In genomic region chr22:40044102-40044869, GRCh38 we compare ENCODE assay signal across 8 cellular contexts. TPM values are rescaled to one million over a fixed set of nuclear protein-coding genes. Genes with fewer than 3 reads are reported as not detected.
A peak's percentile ranks its signal among the peaks of the same experiment; 100 is the strongest.
DNase-seq lines count a peak whose midpoint lies in the region; FAIRE-seq and TF ChIP-seq lines count a peak whose summit lies in the region.

No MANE protein-coding gene starts in this region.

- peak; percentile 99 for DNase-seq in GM23248
- DNase-seq in Karpas-422 = peak; percentile 100
- DNase-seq in RCC 7860 (ENCODE audit: low spot score) = peak; percentile 97
- DNase-seq in activated T-helper 1 cell treated with anti-CD3 and anti-CD28 coated beads, Interleukin-12 subunit alpha, Interleukin-12 subunit beta, Interleukin-2, Interleukin-4 antibody, amounts not matched to agents 30 ng/mL and 10 ng/mL and 1 ng/mL, durations not matched to agents 14 hours and 24 hours and 36 hours (ENCODE audit: low spot score) = peak; percentile 98
- DNase-seq in esophagus squamous epithelium (lab: John Stamatoyannopoulos, UW) = peak; percentile 93
- DNase-seq in stimulated activated CD8-positive, alpha-beta memory T cell treated with anti-CD3 and anti-CD28 coated beads, Interleukin-7, amount 100 ng/mL, for 24 hours (ENCODE audit: low read depth) = peak; percentile 98

- H3K27ac ChIP-seq in DOHH2 (ENCODE audit: low read depth, low read length) (peak overlapping the region; percentile 59), GM23248 (peak overlapping the region; percentile 86), Karpas-422 (ENCODE audit: low read length) (peak overlapping the region; percentile 76), esophagus squamous epithelium (peak overlapping the region; percentile 87 to 98 (median 96)), muscle layer of duodenum (ENCODE audit: low read length) (peak overlapping the region; percentile 98)

- H3K4me3 ChIP-seq in DOHH2 (ENCODE audit: low read length) = peak overlapping the region; percentile 81
- H3K4me3 ChIP-seq in GM23248 = peak overlapping the region; percentile 88
- peak overlapping the region; percentile 67 for H3K4me3 ChIP-seq in Karpas-422 (ENCODE audit: low read length)
- H3K4me3 ChIP-seq in esophagus squamous epithelium = peak overlapping the region; percentile 67 to 87 (median 84)
- peak overlapping the region; percentile 77 to 83 for H3K4me3 ChIP-seq in muscle layer of duodenum (ENCODE audit: low read depth in 1 of 2, low read length in 2 of 2)

- H3K27me3 Mint-ChIP-seq in activated T-helper 1 cell treated with anti-CD3 and anti-CD28 coated beads, Interleukin-12 subunit alpha, Interleukin-12 subunit beta, Interleukin-2, Interleukin-4 antibody, amounts not matched to agents 30 ng/mL and 10 ng/mL and 1 ng/mL, durations not matched to agents 14 hours and 24 hours and 36 hours (ENCODE audit: insufficient read depth) = peaks cover 3% of the 10 kb centered on the region

- H4K20me1 ChIP-seq in DOHH2 (ENCODE audit: control insufficient read depth, insufficient read depth, low read depth, low read length) (no peaks in the 10 kb centered on the region), GM23248 (ENCODE audit: insufficient read depth) (no peaks in the 10 kb centered on the region), Karpas-422 (ENCODE audit: insufficient read depth, low read depth, low read length) (no peaks in the 10 kb centered on the region)

- H3K4me2 ChIP-seq in DOHH2 (ENCODE audit: low read length) (peak overlapping the region; percentile 78), GM23248 (ENCODE audit: unreplicated experiment) (peak overlapping the region; percentile 98), Karpas-422 (ENCODE audit: low read depth, low read length, poor library complexity, severe bottlenecking) (peak overlapping the region; percentile 81)

- H3K9me3 Mint-ChIP-seq in activated T-helper 1 cell treated with anti-CD3 and anti-CD28 coated beads, Interleukin-12 subunit alpha, Interleukin-12 subunit beta, Interleukin-2, Interleukin-4 antibody, amounts not matched to agents 30 ng/mL and 10 ng/mL and 1 ng/mL, durations not matched to agents 14 hours and 24 hours and 36 hours = no peaks in the 10 kb centered on the region

- H3K4me3 Mint-ChIP-seq in activated T-helper 1 cell treated with anti-CD3 and anti-CD28 coated beads, Interleukin-12 subunit alpha, Interleukin-12 subunit beta, Interleukin-2, Interleukin-4 antibody, amounts not matched to agents 30 ng/mL and 10 ng/mL and 1 ng/mL, durations not matched to agents 14 hours and 24 hours and 36 hours = peak overlapping the region; percentile 90

- H3K9me3 ChIP-seq in DOHH2 (ENCODE audit: control insufficient read depth, insufficient read depth, low read length) = no peaks in the 10 kb centered on the region
- no peaks in the 10 kb centered on the region for H3K9me3 ChIP-seq in GM23248 (ENCODE audit: low read depth)
- H3K9me3 ChIP-seq in Karpas-422 (ENCODE audit: low read length) = no peaks in the 10 kb centered on the region
- H3K9me3 ChIP-seq in esophagus squamous epithelium = no peaks in the 10 kb centered on the region
- H3K9me3 ChIP-seq in muscle layer of duodenum (ENCODE audit: control insufficient read depth in 1 of 2, low read length in 2 of 2) = no peaks in the 10 kb centered on the region

- H3K79me2 ChIP-seq in DOHH2 (ENCODE audit: control insufficient read depth, low read length) (peaks cover 40% of the 10 kb centered on the region), GM23248 (ENCODE audit: insufficient read depth) (peaks cover 36% of the 10 kb centered on the region), Karpas-422 (ENCODE audit: low read length) (peaks cover 40% of the 10 kb centered on the region)

- peaks cover 39% of the 10 kb centered on the region for H3K4me1 ChIP-seq in DOHH2 (ENCODE audit: control insufficient read depth, low read length)
- peaks cover 20% of the 10 kb centered on the region for H3K4me1 ChIP-seq in GM23248 (ENCODE audit: insufficient read depth)
- H3K4me1 ChIP-seq in Karpas-422 (ENCODE audit: low read length) = peaks cover 35% of the 10 kb centered on the region
- H3K4me1 ChIP-seq in esophagus squamous epithelium = peaks cover 30 to 75% (median 48%) of the 10 kb centered on the region in 3 donors
- peaks cover 14 to 49% of the 10 kb centered on the region in 2 donors for H3K4me1 ChIP-seq in muscle layer of duodenum (ENCODE audit: control insufficient read depth in 1 of 2, insufficient read depth in 2 of 2, low read length in 2 of 2)

- H2AFZ ChIP-seq in GM23248 = peak overlapping the region; percentile 94
- H2AFZ ChIP-seq in Karpas-422 (ENCODE audit: low read length) = peak overlapping the region; percentile 61

- in situ Hi-C loops in GM23248 (cut with MboI) = loop anchor here (10.0 kb wide), 1 partner anchor 301 kb away; the partner anchor contains the start of gene ADSL

- no peaks in the 10 kb centered on the region for H3K9me2 ChIP-seq in DOHH2 (replicated peaks; ENCODE audit: control insufficient read depth, low read length)
- H3K9me2 ChIP-seq in GM23248 (ENCODE audit: insufficient read depth) = no peaks in the 10 kb centered on the region
- H3K9me2 ChIP-seq in Karpas-422 (replicated peaks; ENCODE audit: insufficient read depth, low read length) = no peaks in the 10 kb centered on the region

- TF ChIP-seq POLR2A in esophagus squamous epithelium (IDR thresholded peaks at IDR 0.05) = peak in 3 of 4 donors; percentile 40 to 78 (median 73)

- FAIRE-seq in RCC 7860 (lab: Jason Lieb, UNC) = peak; percentile 92

- H3K4me1 Mint-ChIP-seq in activated T-helper 1 cell treated with anti-CD3 and anti-CD28 coated beads, Interleukin-12 subunit alpha, Interleukin-12 subunit beta, Interleukin-2, Interleukin-4 antibody, amounts not matched to agents 30 ng/mL and 10 ng/mL and 1 ng/mL, durations not matched to agents 14 hours and 24 hours and 36 hours (ENCODE audit: low read depth) = peaks cover 17% of the 10 kb centered on the region

- H3K27me3 ChIP-seq in DOHH2 (ENCODE audit: control insufficient read depth, low read length) (peaks cover 13% of the 10 kb centered on the region; the same call in 1 of the 2 replicates), GM23248 (replicated peaks; ENCODE audit: insufficient read depth) (peaks cover 2% of the 10 kb centered on the region; the same call in 1 of the 2 replicates), Karpas-422 (ENCODE audit: low read length) (no peaks in the 10 kb centered on the region), esophagus squamous epithelium (no peaks in the 10 kb centered on the region), muscle layer of duodenum (ENCODE audit: low read depth, low read length) (no peaks in the 10 kb centered on the region)

- H3K36me3 ChIP-seq in DOHH2 (ENCODE audit: control insufficient read depth, low read length) (no peaks in the 10 kb centered on the region; the same call in 1 of the 2 replicates), GM23248 (ENCODE audit: low read depth) (no peaks in the 10 kb centered on the region), Karpas-422 (ENCODE audit: insufficient read depth, low read length) (no peaks in the 10 kb centered on the region), esophagus squamous epithelium (no peaks in the 10 kb centered on the region), muscle layer of duodenum (ENCODE audit: control insufficient read depth in 1 of 2, insufficient read depth in 2 of 2, low read length in 2 of 2) (no peaks in the 10 kb centered on the region)

- no peak for TF ChIP-seq CTCF in DOHH2 (IDR thresholded peaks at IDR 0.05; ENCODE audit: low read depth, low read length, poor library complexity, severe bottlenecking)
- peak in 1 of 6 experiments; percentile 5 for TF ChIP-seq CTCF in esophagus squamous epithelium (IDR thresholded peaks at IDR 0.05)

- 1% methylated on average over 34 of the region's 34 CpGs for WGBS in GM23248 (ENCODE audit: low coverage in 1 of 2, low lambda C conversion rate in 2 of 2, missing lambda C conversion rate in 2 of 2), 2 experiments
- 0% methylated on average over 24 to 34 of the region's 34 CpGs for WGBS in esophagus squamous epithelium, 2 donors

- H3K9ac ChIP-seq in GM23248 = peak overlapping the region; percentile 86
- H3K9ac ChIP-seq in Karpas-422 (ENCODE audit: low read length) = peak overlapping the region; percentile 81

- H3F3A ChIP-seq in DOHH2 (ENCODE audit: control insufficient read depth, insufficient read depth) (peaks cover 16% of the 10 kb centered on the region), GM23248 (ENCODE audit: insufficient read depth) (peaks cover 11% of the 10 kb centered on the region; the same call in 1 of the 2 replicates)

- H3K27ac Mint-ChIP-seq in activated T-helper 1 cell treated with anti-CD3 and anti-CD28 coated beads, Interleukin-12 subunit alpha, Interleukin-12 subunit beta, Interleukin-2, Interleukin-4 antibody, amounts not matched to agents 30 ng/mL and 10 ng/mL and 1 ng/mL, durations not matched to agents 14 hours and 24 hours and 36 hours = peak overlapping the region; percentile 100

- intact Hi-C loops in activated T-helper 1 cell treated with anti-CD3 and anti-CD28 coated beads, Interleukin-12 subunit alpha, Interleukin-12 subunit beta, Interleukin-2, Interleukin-4 antibody, amounts not matched to agents 30 ng/mL and 10 ng/mL and 1 ng/mL, durations not matched to agents 14 hours and 24 hours and 36 hours (cut with micrococcal nuclease) = loop anchor here (1.0 to 10.0 kb wide), 8 partner anchors 11 to 725 kb away; partner anchors contain the start of genes ADSL, ATF4, MRTFA and RPL3
- intact Hi-C loops in esophagus squamous epithelium (cut with DNase I) = loop anchor here (5.0 kb wide), 1 partner anchor 303 kb away; the partner anchor contains the start of gene ADSL

- H3K36me3 Mint-ChIP-seq in activated T-helper 1 cell treated with anti-CD3 and anti-CD28 coated beads, Interleukin-12 subunit alpha, Interleukin-12 subunit beta, Interleukin-2, Interleukin-4 antibody, amounts not matched to agents 30 ng/mL and 10 ng/mL and 1 ng/mL, durations not matched to agents 14 hours and 24 hours and 36 hours (ENCODE audit: low read depth) = no peaks in the 10 kb centered on the region

RNA-seq across cellular contexts. Expression of gene FAM83F, which starts 49.5 kb away (rescaled TPM):
- not detected in 2 replicates for total RNA-seq in GM23248 (2014; rRNA removed; shearing (Covaris generic))
- polyA plus RNA-seq in GM23248 (2016; fragmentation: Nextera tagmentation; extraction: Ambion mirVana) = not detected in 2 replicates
- total RNA-seq in Karpas-422 (2014; rRNA removed; shearing (Covaris generic); ENCODE audit: low replicate concordance) = under 0.01 and 0.07 TPM in 2 replicates
- 0.05 and 0.39 TPM in 2 replicates for total RNA-seq in activated T-helper 1 cell treated with anti-CD3 and anti-CD28 coated beads, Interleukin-12 subunit alpha, Interleukin-12 subunit beta, Interleukin-2, Interleukin-4 antibody, amounts not matched to agents 30 ng/mL and 10 ng/mL and 1 ng/mL, durations not matched to agents 14 hours and 24 hours and 36 hours
- 10 to 100 TPM; 25.5 to 39.2 (median 29.6) TPM for total RNA-seq in esophagus squamous epithelium

Comparison
In these comparisons a context has a peak if more than half of its experiments do, and no peak if none do; other contexts are left out.
1. Peak in every context shown above with its lines: DNase-seq, H3K4me3 ChIP-seq and H3K27ac ChIP-seq.
2. RNA of gene FAM83F, which starts 49.5 kb away (total RNA-seq): 25.5 to 39.2 TPM in esophagus squamous epithelium; 0.05 to 0.39 TPM in activated T-helper 1 cell treated with anti-CD3 and anti-CD28 coated beads, Interleukin-12 subunit alpha, Interleukin-12 subunit beta, Interleukin-2, Interleukin-4 antibody, amounts not matched to agents 30 ng/mL and 10 ng/mL and 1 ng/mL, durations not matched to agents 14 hours and 24 hours and 36 hours, under 0.01 to 0.07 TPM in Karpas-422 and not detected in GM23248; every median in the first group is over 10 times any median in the second.